ENCODE assay signal across 15 cellular contexts in the genomic region with DNA sequence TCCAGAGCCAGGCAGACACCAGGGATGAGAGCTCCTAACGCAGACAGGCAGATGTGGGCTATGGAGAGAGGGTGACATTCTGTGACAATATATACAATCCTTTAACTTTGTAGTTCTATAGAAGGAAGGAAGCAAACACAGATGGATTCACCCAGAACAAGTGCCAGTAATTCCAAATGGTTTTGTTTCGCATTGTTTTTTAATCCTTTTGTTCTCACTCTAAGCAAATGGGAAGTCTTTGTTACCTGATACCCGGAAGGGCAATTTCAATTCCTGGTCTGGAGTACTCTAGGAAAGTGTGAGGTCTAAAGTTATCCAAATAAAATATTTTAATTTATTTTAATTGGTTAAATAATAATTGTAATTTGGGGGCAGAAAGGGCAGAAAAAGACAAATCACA.
"Had no signal": no experiment of that assay in that cellular context is flagged by ENCODE, and none has a peak within 500 bp of the region (broad histone marks: within the 10 kb centered on the region; RNA-seq: fewer than 3 reads in every experiment).

No MANE protein-coding gene starts in this region.

- H3K9me3 ChIP-seq: upper lobe of right lung had no signal

- H3K4me1 ChIP-seq: foreskin keratinocyte had no signal

- H3K36me3 ChIP-seq: upper lobe of right lung, WERI-Rb-1 had no signal

- DNase-seq: activated CD4-positive, alpha-beta T cell treated with anti-CD3 and anti-CD28 coated beads for 4 hours; activated CD8-positive, alpha-beta memory T cell treated with anti-CD3 and anti-CD28 coated beads, Interleukin-2, amount 50 U/mL, for 48 hours; activated CD8-positive, alpha-beta T cell treated with anti-CD3 and anti-CD28 coated beads for 36 hours; activated naive CD4-positive, alpha-beta T cell; aorta; foreskin keratinocyte; kidney; left ventricle myocardium superior; mesenchymal stem cell; stimulated activated CD4-positive, alpha-beta T cell treated with anti-CD3 and anti-CD28 coated beads, Interleukin-4, amount 100 ng/mL, for 1 hour; stimulated activated CD8-positive, alpha-beta memory T cell treated with anti-CD3 and anti-CD28 coated beads, Interleukin-4, amount 100 ng/mL, for 48 hours; stimulated activated naive CD8-positive, alpha-beta T cell treated with anti-CD3 and anti-CD28 coated beads, Interleukin-15, Interleukin-2, amounts not matched to agents 100 U/mL and 50 U/mL, for 24 hours; upper lobe of right lung had no signal

- ATAC-seq: activated CD8-positive, alpha-beta T cell treated with anti-CD3 and anti-CD28 coated beads for 36 hours; foreskin keratinocyte; left ventricle myocardium superior; natural killer cell treated with Interleukin-12 subunit alpha and Interleukin-12 subunit beta and Interleukin-15 and Interleukin-18, amount 100 ng/mL, for 72 hours; stimulated activated naive CD8-positive, alpha-beta T cell treated with anti-CD3 and anti-CD28 coated beads, Interleukin-15, Interleukin-2, amounts not matched to agents 100 U/mL and 50 U/mL, for 24 hours; upper lobe of right lung had no signal

- H3K27ac ChIP-seq: foreskin keratinocyte, upper lobe of right lung, WERI-Rb-1 had no signal

- H3K4me3 ChIP-seq: upper lobe of right lung had no signal
